9 cellular contexts compared by ENCODE assay signal in the genomic region with DNA sequence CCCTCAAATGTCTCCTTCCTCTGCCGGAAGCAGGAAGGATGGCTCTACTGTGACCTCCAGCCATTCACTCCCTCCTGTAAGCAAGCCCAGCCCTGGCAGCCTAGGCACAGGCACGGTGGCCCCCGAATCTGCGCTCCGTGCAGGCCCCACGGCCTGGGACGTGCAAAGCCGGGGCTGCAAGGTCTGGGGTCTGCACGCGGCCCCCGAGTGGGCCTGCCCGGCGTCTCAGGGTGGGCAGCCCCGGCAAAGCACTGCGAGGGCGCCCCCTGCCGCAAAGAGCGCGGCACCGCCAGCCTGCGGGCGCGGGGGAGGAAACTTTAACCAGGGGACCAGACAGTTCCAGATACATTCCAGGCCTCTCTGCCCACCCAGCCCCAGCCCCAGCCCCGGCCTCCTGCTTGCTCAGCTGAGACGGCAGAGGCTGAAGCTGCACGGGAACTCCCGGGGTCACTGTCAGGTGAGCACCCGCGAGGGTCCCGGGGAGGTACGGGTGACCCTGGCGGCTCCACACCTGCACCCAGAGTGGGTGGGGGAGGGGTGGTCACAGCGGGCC.
DNase-seq lines count a peak whose midpoint lies in the region; ATAC-seq and TF ChIP-seq lines count a peak whose summit lies in the region.
"Had no signal": no experiment of that assay in that cellular context is flagged by ENCODE, and none has a peak within 500 bp of the region (broad histone marks: within the 10 kb centered on the region; RNA-seq: fewer than 3 reads in every experiment).

No MANE protein-coding gene starts in this region.

- no peak overlapping the region for H3K4me3 Mint-ChIP-seq in activated CD8-positive, alpha-beta memory T cell treated with anti-CD3 and anti-CD28 coated beads, Interleukin-2, amount 10 ng/mL, durations not matched to agents 7 days and 5 days
- H3K4me3 Mint-ChIP-seq: central memory CD8-positive, alpha-beta T cell had no signal

- H3K36me3 Mint-ChIP-seq in activated CD8-positive, alpha-beta memory T cell treated with anti-CD3 and anti-CD28 coated beads, Interleukin-2, amount 10 ng/mL, durations not matched to agents 7 days and 5 days, result no peaks in the 10 kb centered on the region

- intact Hi-C loops in dorsolateral prefrontal cortex (cut with DNase I) (loop anchor here (5.0 to 10.0 kb wide), 2 partner anchors 100 to 252 kb away; partner anchors contain the start of genes ASXL1 (in 1 of the 2), PLAGL2 (in 1 of the 2) and POFUT1 (in 1 of the 2)), vagina (cut with DNase I) (no loop called here)

- H3K27me3 Mint-ChIP-seq in activated CD8-positive, alpha-beta memory T cell treated with anti-CD3 and anti-CD28 coated beads, Interleukin-2, amount 10 ng/mL, durations not matched to agents 7 days and 5 days, result no peaks in the 10 kb centered on the region
- H3K27me3 Mint-ChIP-seq: central memory CD8-positive, alpha-beta T cell had no signal

- H3K27ac Mint-ChIP-seq in activated CD8-positive, alpha-beta memory T cell treated with anti-CD3 and anti-CD28 coated beads, Interleukin-2, amount 10 ng/mL, durations not matched to agents 7 days and 5 days, result no peak overlapping the region

- peaks cover 74% of the 10 kb centered on the region for H3K36me3 ChIP-seq in mesodermal cell (ENCODE audit: control insufficient read depth, insufficient read depth, low read length)
- peaks cover 0 to 15% of the 10 kb centered on the region in 2 donors for H3K36me3 ChIP-seq in vagina

- H3K9me3 ChIP-seq in mesodermal cell (ENCODE audit: control insufficient read depth, low read length), result no peaks in the 10 kb centered on the region
- H3K9me3 ChIP-seq in vagina, result no peaks in the 10 kb centered on the region

- CTCF ChIA-PET in activated CD8-positive, alpha-beta memory T cell treated with anti-CD3 and anti-CD28 coated beads, Interleukin-2, amount 10 ng/mL, durations not matched to agents 7 days and 5 days (lab: Charles Lee), result no interaction called here

- H3K27me3 ChIP-seq in dorsolateral prefrontal cortex, result no peaks in the 10 kb centered on the region
- no peaks in the 10 kb centered on the region for H3K27me3 ChIP-seq in vagina

- DNase-seq in activated CD8-positive, alpha-beta memory T cell treated with anti-CD3 and anti-CD28 coated beads, Interleukin-2, amount 50 U/mL, for 4 hours, result peak; percentile 38
- no peak for DNase-seq in activated CD8-positive, alpha-beta memory T cell treated with anti-CD3 and anti-CD28 coated beads, Interleukin-2, amount 10 ng/mL, durations not matched to agents 7 days and 5 days
- peak; percentile 46 for DNase-seq in NCI-H526 treated with DMSO at 0.1 percent for 48 hours (lab: John Stamatoyannopoulos, UW)
- DNase-seq in dorsolateral prefrontal cortex, result peak in 5 of 10 donors; percentile 50 to 79 (median 56)
- DNase-seq in vagina (ENCODE audit: extremely low spot score in 2 of 2), result no peak
- no peak for DNase-seq in NCI-H446 treated with DMSO at 0.1 percent for 48 hours (lab: John Stamatoyannopoulos, UW)
- no peak for DNase-seq in cerebellar nuclear complex (lab: John Stamatoyannopoulos, UW)

- peaks cover 32% of the 10 kb centered on the region for H3K4me1 ChIP-seq in mesodermal cell (ENCODE audit: control insufficient read depth, insufficient read depth, low read length, poor library complexity, severe bottlenecking)
- H3K4me1 ChIP-seq in vagina, result peaks cover 21% of the 10 kb centered on the region

- 6 to 7% methylated on average over 24 to 25 of the region's 33 CpGs for WGBS in mesodermal cell (ENCODE audit: insufficient coverage in 2 of 2), 2 experiments

- TF ChIP-seq CTCF in dorsolateral prefrontal cortex (IDR thresholded peaks at IDR 0.05 in 54 of 56, conservative IDR thresholded peaks at IDR 0.05 in 2 of 56; ENCODE audit: low read depth in 1 of 56, partially characterized antibody in 56 of 56) (peak; percentile 48 to 92 (median 80)), vagina (IDR thresholded peaks at IDR 0.05) (peak in 2 of 3 experiments; percentile 34 to 63)

- no peak for ATAC-seq in activated CD8-positive, alpha-beta memory T cell treated with anti-CD3 and anti-CD28 coated beads, Interleukin-2, amount 10 ng/mL, durations not matched to agents 7 days and 5 days

- H3K4me3 ChIP-seq in dorsolateral prefrontal cortex (peak overlapping the region; percentile 32 to 74 (median 58)), mesodermal cell (ENCODE audit: extremely low read depth, insufficient read depth, low read length, poor library complexity, severe bottlenecking) (peak overlapping the region; percentile 36), vagina (peak overlapping the region; percentile 45 to 57)

- no peaks in the 10 kb centered on the region for H3K4me1 Mint-ChIP-seq in activated CD8-positive, alpha-beta memory T cell treated with anti-CD3 and anti-CD28 coated beads, Interleukin-2, amount 10 ng/mL, durations not matched to agents 7 days and 5 days

- H3K27ac ChIP-seq in dorsolateral prefrontal cortex, result peak overlapping the region in 58 of 59 donors; percentile 62 to 99 (median 86)
- peak overlapping the region; percentile 96 for H3K27ac ChIP-seq in mesodermal cell (ENCODE audit: low read depth, low read length, severe bottlenecking)
- no peak overlapping the region for H3K27ac ChIP-seq in vagina

- no peak for TF ChIP-seq POLR2A in vagina (IDR thresholded peaks at IDR 0.05)

- no peaks in the 10 kb centered on the region for H3K9me3 Mint-ChIP-seq in activated CD8-positive, alpha-beta memory T cell treated with anti-CD3 and anti-CD28 coated beads, Interleukin-2, amount 10 ng/mL, durations not matched to agents 7 days and 5 days (ENCODE audit: low read depth)
- H3K9me3 Mint-ChIP-seq: central memory CD8-positive, alpha-beta T cell had no signal

Comparison
In these comparisons a context has a peak if more than half of its experiments do, and no peak if none do; other contexts are left out.
1. DNase-seq: peak in activated CD8-positive, alpha-beta memory T cell treated with anti-CD3 and anti-CD28 coated beads, Interleukin-2, amount 50 U/mL, for 4 hours (single experiment) and NCI-H526 treated with DMSO at 0.1 percent for 48 hours (single experiment); none in activated CD8-positive, alpha-beta memory T cell treated with anti-CD3 and anti-CD28 coated beads, Interleukin-2, amount 10 ng/mL, durations not matched to agents 7 days and 5 days (single experiment), vagina (0 of 2), NCI-H446 treated with DMSO at 0.1 percent for 48 hours (single experiment) and cerebellar nuclear complex (0 of 2).
2. Peak in every context shown above with its lines, with median percentiles within 50 percentile points of each other: H3K4me3 ChIP-seq.